In genomic region chr15:44735482-44736260, GRCh38 we compare ENCODE assay signal across 8 cellular contexts. TPM values are rescaled to one million over a fixed set of nuclear protein-coding genes. Genes with fewer than 3 reads are reported as not detected.
DNase-seq lines count a peak whose midpoint lies in the region; ATAC-seq and TF ChIP-seq lines count a peak whose summit lies in the region.

No MANE protein-coding gene starts in this region.

- peak in 1 of 10 experiments; percentile 29 for DNase-seq in CD4-positive, alpha-beta T cell
- DNase-seq in activated T-cell treated with anti-CD3 and anti-CD28 coated beads, Interleukin-2, amount 50 U/mL, for 48 hours: peak; percentile 68 to 71
- DNase-seq in medulla oblongata (ENCODE audit: extremely low spot score) (peak; percentile 57), vagina (ENCODE audit: extremely low spot score in 2 of 2) (no peak), NCI-H146 treated with DMSO at 0.1 percent for 48 hours (lab: John Stamatoyannopoulos, UW; ENCODE audit: unreplicated experiment) (no peak), NCI-H1417 treated with DMSO at 0.1 percent for 48 hours (lab: John Stamatoyannopoulos, UW) (no peak), cortex of kidney (lab: John Stamatoyannopoulos, UW) (no peak)

- H3K36me3 Mint-ChIP-seq in CD4-positive, alpha-beta T cell (ENCODE audit: low read depth): peaks cover 13% of the 10 kb centered on the region

- intact Hi-C loops in CD4-positive, alpha-beta T cell (cut with DNase I, micrococcal nuclease): loop anchor here (2.0 to 5.0 kb wide), 3 partner anchors 23 to 158 kb away; no protein-coding TSS in a partner anchor
- intact Hi-C loops in vagina (cut with DNase I): loop anchor here (10.0 kb wide), 1 partner anchor 161 kb away; no protein-coding TSS in a partner anchor

- peak overlapping the region; percentile 83 for H3K27ac ChIP-seq in CD4-positive, alpha-beta T cell (ENCODE audit: low read depth, low read length)
- peak overlapping the region; percentile 18 for H3K27ac ChIP-seq in vagina

- no peaks in the 10 kb centered on the region for H3K36me3 ChIP-seq in vagina

- TF ChIP-seq POLR2A in vagina (IDR thresholded peaks at IDR 0.05): no peak

- H3K9me3 Mint-ChIP-seq in CD4-positive, alpha-beta T cell: no peaks in the 10 kb centered on the region

- no peak overlapping the region for H3K4me3 ChIP-seq in vagina

- H3K4me1 ChIP-seq in vagina: peaks cover under 1% of the 10 kb centered on the region

- peak overlapping the region; percentile 94 for H3K27ac Mint-ChIP-seq in CD4-positive, alpha-beta T cell

- CTCF ChIA-PET in CD4-positive, alpha-beta T cell (lab: Charles Lee): interaction anchor here (0.8 to 5.0 kb wide), 10 partner anchors 8 to 157 kb away, joined by 3 to 98 read pairs (median 9); partner anchors contain the start of genes B2M, PATL2 and SPG11

- POLR2A ChIA-PET in CD4-positive, alpha-beta T cell (lab: Charles Lee): interaction anchor here (0.6 to 38.3 kb wide), 13 partner anchors 8 to 911 kb away, joined by 3 to 4232 read pairs (median 4); partner anchors contain the start of genes B2M, EIF3J, MFAP1 and PATL2

- H3K27me3 Mint-ChIP-seq in CD4-positive, alpha-beta T cell: no peaks in the 10 kb centered on the region

- H3K27me3 ChIP-seq in CD4-positive, alpha-beta T cell (ENCODE audit: control insufficient read depth, insufficient read depth, low read length): no peaks in the 10 kb centered on the region
- H3K27me3 ChIP-seq in vagina: no peaks in the 10 kb centered on the region

- ATAC-seq in CD4-positive, alpha-beta T cell (ENCODE audit: poor library complexity): peak; percentile 64
- peak; percentile 52 for ATAC-seq in HG03066 (IDR thresholded peaks at IDR 0.05; ENCODE audit: low read depth, unreplicated experiment)

- peak overlapping the region; percentile 76 for H3K4me3 Mint-ChIP-seq in CD4-positive, alpha-beta T cell

- no peak for TF ChIP-seq CTCF in CD4-positive, alpha-beta T cell (IDR thresholded peaks at IDR 0.05)
- TF ChIP-seq CTCF in vagina (IDR thresholded peaks at IDR 0.05): no peak

- peaks cover 73% of the 10 kb centered on the region for H3K4me1 Mint-ChIP-seq in CD4-positive, alpha-beta T cell (ENCODE audit: low read depth)

- H3K9me3 ChIP-seq in CD4-positive, alpha-beta T cell (ENCODE audit: control insufficient read depth, low read length): no peaks in the 10 kb centered on the region
- no peaks in the 10 kb centered on the region for H3K9me3 ChIP-seq in vagina

RNA-seq across cellular contexts. Expression of gene TRIM69, which starts 0.7 kb away (rescaled TPM):
- total RNA-seq in CD4-positive, alpha-beta T cell: 1 to 10 TPM; 6.2 to 9.8 TPM
- 11.3 TPM for total RNA-seq in vagina

RNA-seq across cellular contexts. Expression of gene B2M, which starts 24.4 kb away (rescaled TPM):
- total RNA-seq in CD4-positive, alpha-beta T cell: 1,000 to 10,000 TPM; 4,357 to 4,503 TPM
- total RNA-seq in vagina: 2,630 TPM

RNA-seq across cellular contexts. Expression of gene PATL2, which starts 24.5 kb away (rescaled TPM):
- 10 to 100 TPM; 17.4 to 21.9 TPM for total RNA-seq in CD4-positive, alpha-beta T cell
- total RNA-seq in vagina: not detected

Comparison
In these comparisons a context has a peak if more than half of its experiments do, and no peak if none do; other contexts are left out.
1. DNase-seq: peak in activated T-cell treated with anti-CD3 and anti-CD28 coated beads, Interleukin-2, amount 50 U/mL, for 48 hours (2 of 2) and medulla oblongata (single experiment); none in vagina (0 of 2), NCI-H146 treated with DMSO at 0.1 percent for 48 hours (single experiment), NCI-H1417 treated with DMSO at 0.1 percent for 48 hours (single experiment) and cortex of kidney (single experiment).